1 cellular context compared by ENCODE assay signal in the genomic region with DNA sequence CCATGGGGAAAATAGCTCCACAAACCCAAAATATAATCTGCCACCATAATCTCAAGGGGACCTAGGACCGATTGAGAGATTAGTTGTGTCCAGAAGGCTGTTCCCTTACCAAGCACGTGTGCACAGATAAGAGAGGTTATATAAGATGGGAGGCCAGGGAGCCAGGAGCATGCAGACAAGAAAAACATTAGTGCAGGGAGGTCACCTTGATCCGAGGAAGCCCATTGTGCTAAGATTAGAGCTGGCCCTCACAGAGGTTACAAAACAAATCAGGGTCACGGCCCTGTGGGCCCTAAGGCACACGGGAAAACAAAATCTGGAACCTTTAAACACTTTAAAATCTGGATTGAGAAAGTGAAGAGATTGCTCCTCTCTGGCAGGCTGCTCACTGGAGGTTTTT.
TF ChIP-seq lines count a peak whose summit lies in the region.

No MANE protein-coding gene starts in this region.

TF ChIP-seq in GM23338, 12 proteins besides CTCF, POLR2A, EP300 and RAD21:
- TF ChIP-seq ZNF331 (CRISPR knock-in tag; IDR thresholded peaks at IDR 0.05; ENCODE audit: low read depth) (no peak), EZH2 (IDR thresholded peaks at IDR 0.05; ENCODE audit: low read depth, unreplicated experiment) (no peak), JUNB (IDR thresholded peaks at IDR 0.05; ENCODE audit: unreplicated experiment) (no peak)
